ENCODE assay signal across 8 cellular contexts in genomic region chr15:70854669-70854976, GRCh38. TPM values are rescaled to one million over a fixed set of nuclear protein-coding genes. Genes with fewer than 3 reads are reported as not detected.
DNase-seq lines count a peak whose midpoint lies in the region; ATAC-seq lines count a peak whose summit lies in the region.

No MANE protein-coding gene starts in this region.

- no peaks in the 10 kb centered on the region for H3K36me3 Mint-ChIP-seq in activated CD8-positive, alpha-beta memory T cell treated with anti-CD3 and anti-CD28 coated beads, Interleukin-2, amount 10 ng/mL, durations not matched to agents 7 days and 5 days

- H3K27ac ChIP-seq in adipose tissue (ENCODE audit: low read depth, low read length) (peak overlapping the region; percentile 24), iPS-18a (ENCODE audit: low read length) (no peak overlapping the region)

- no peaks in the 10 kb centered on the region for H3K9me3 Mint-ChIP-seq in activated CD8-positive, alpha-beta memory T cell treated with anti-CD3 and anti-CD28 coated beads, Interleukin-2, amount 10 ng/mL, durations not matched to agents 7 days and 5 days (ENCODE audit: low read depth)
- no peaks in the 10 kb centered on the region for H3K9me3 Mint-ChIP-seq in stimulated activated naive CD8-positive, alpha-beta T cell treated with anti-CD3 and anti-CD28 coated beads, Interleukin-15, amount 100 ng/mL, for 72 hours

- H3K4me3 ChIP-seq in iPS-18a (ENCODE audit: low read length) = peak overlapping the region; percentile 76

- H3K27me3 ChIP-seq in iPS-18a (ENCODE audit: control insufficient read depth, insufficient read depth, low read length) = peaks cover 6% of the 10 kb centered on the region

- ATAC-seq in activated CD8-positive, alpha-beta memory T cell treated with anti-CD3 and anti-CD28 coated beads, Interleukin-2, amount 10 ng/mL, durations not matched to agents 7 days and 5 days = no peak
- peak; percentile 39 for ATAC-seq in stimulated activated naive CD8-positive, alpha-beta T cell treated with anti-CD3 and anti-CD28 coated beads, Interleukin-15, amount 100 ng/mL, for 72 hours
- ATAC-seq in GM18511 (IDR thresholded peaks at IDR 0.05; ENCODE audit: unreplicated experiment) = no peak

- peaks cover 10% of the 10 kb centered on the region for H3K4me1 ChIP-seq in iPS-18a (ENCODE audit: control insufficient read depth, low read depth, low read length)

- peak overlapping the region; percentile 50 for H3K9ac ChIP-seq in iPS-18a (ENCODE audit: low read length)

- CTCF ChIA-PET in activated CD8-positive, alpha-beta memory T cell treated with anti-CD3 and anti-CD28 coated beads, Interleukin-2, amount 10 ng/mL, durations not matched to agents 7 days and 5 days (lab: Charles Lee) = no interaction called here

- H3K4me1 Mint-ChIP-seq in activated CD8-positive, alpha-beta memory T cell treated with anti-CD3 and anti-CD28 coated beads, Interleukin-2, amount 10 ng/mL, durations not matched to agents 7 days and 5 days = peaks cover 8% of the 10 kb centered on the region
- peaks cover 6% of the 10 kb centered on the region for H3K4me1 Mint-ChIP-seq in stimulated activated naive CD8-positive, alpha-beta T cell treated with anti-CD3 and anti-CD28 coated beads, Interleukin-15, amount 100 ng/mL, for 72 hours

- no peak overlapping the region for H3K27ac Mint-ChIP-seq in activated CD8-positive, alpha-beta memory T cell treated with anti-CD3 and anti-CD28 coated beads, Interleukin-2, amount 10 ng/mL, durations not matched to agents 7 days and 5 days
- peak overlapping the region; percentile 87 to 96 for H3K27ac Mint-ChIP-seq in stimulated activated naive CD8-positive, alpha-beta T cell treated with anti-CD3 and anti-CD28 coated beads, Interleukin-15, amount 100 ng/mL, for 72 hours

- H3K4me3 Mint-ChIP-seq in activated CD8-positive, alpha-beta memory T cell treated with anti-CD3 and anti-CD28 coated beads, Interleukin-2, amount 10 ng/mL, durations not matched to agents 7 days and 5 days = peak overlapping the region; percentile 41
- H3K4me3 Mint-ChIP-seq in stimulated activated naive CD8-positive, alpha-beta T cell treated with anti-CD3 and anti-CD28 coated beads, Interleukin-15, amount 100 ng/mL, for 72 hours = peak overlapping the region; percentile 87 to 93

- WGBS in adipose tissue, 3 donors = 39 to 52% (median 45%) methylated on average over 4 of the region's 4 CpGs

- DNase-seq in activated CD8-positive, alpha-beta memory T cell treated with anti-CD3 and anti-CD28 coated beads, Interleukin-2, amount 10 ng/mL, durations not matched to agents 7 days and 5 days = no peak
- DNase-seq in activated CD8-positive, alpha-beta memory T cell treated with anti-CD3 and anti-CD28 coated beads, Interleukin-2, amount 50 U/mL, for 48 hours = no peak
- DNase-seq in stimulated activated naive CD8-positive, alpha-beta T cell treated with anti-CD3 and anti-CD28 coated beads, Interleukin-15, amount 100 ng/mL, for 72 hours = no peak
- no peak for DNase-seq in NCI-H82 (lab: John Stamatoyannopoulos, UW)
- DNase-seq in NCI-H187 (lab: John Stamatoyannopoulos, UW) = no peak

- H3K27me3 Mint-ChIP-seq in activated CD8-positive, alpha-beta memory T cell treated with anti-CD3 and anti-CD28 coated beads, Interleukin-2, amount 10 ng/mL, durations not matched to agents 7 days and 5 days = peaks cover 64% of the 10 kb centered on the region
- peaks cover 82% of the 10 kb centered on the region for H3K27me3 Mint-ChIP-seq in stimulated activated naive CD8-positive, alpha-beta T cell treated with anti-CD3 and anti-CD28 coated beads, Interleukin-15, amount 100 ng/mL, for 72 hours

- no peaks in the 10 kb centered on the region for H3K9me3 ChIP-seq in iPS-18a (ENCODE audit: control insufficient read depth, low read depth, low read length)

- H3K36me3 ChIP-seq in iPS-18a (ENCODE audit: control insufficient read depth, low read depth, low read length) = peaks cover 4% of the 10 kb centered on the region

RNA-seq across cellular contexts. Expression of gene LARP6, which starts 0.7 kb away (rescaled TPM):
- total RNA-seq in activated CD8-positive, alpha-beta memory T cell treated with anti-CD3 and anti-CD28 coated beads, Interleukin-2, amount 10 ng/mL, durations not matched to agents 7 days and 5 days = not detected
- polyA plus RNA-seq in adipose tissue = 100 to 1,000 TPM in 1 of 3 donors, 10 to 100 TPM in 1, 1 to 10 TPM in 1; 6.6 to 116 (median 67.3) TPM

RNA-seq across cellular contexts. Expression of gene THAP10, which starts 37.6 kb away (rescaled TPM):
- under 1 TPM; 0.20 to 0.47 TPM for total RNA-seq in activated CD8-positive, alpha-beta memory T cell treated with anti-CD3 and anti-CD28 coated beads, Interleukin-2, amount 10 ng/mL, durations not matched to agents 7 days and 5 days
- polyA plus RNA-seq in adipose tissue = 1 to 10 TPM in 2 of 3 donors, under 1 TPM in 1; 0.74 to 1.5 (median 1.1) TPM

RNA-seq across cellular contexts. Expression of gene LRRC49, which starts 38.0 kb away (rescaled TPM):
- total RNA-seq in activated CD8-positive, alpha-beta memory T cell treated with anti-CD3 and anti-CD28 coated beads, Interleukin-2, amount 10 ng/mL, durations not matched to agents 7 days and 5 days = under 1 TPM in 1 of 2 experiments, not detected in 1; 0.66 TPM
- 1 to 10 TPM in 2 of 3 donors, under 1 TPM in 1; 0.90 to 6.9 (median 2.1) TPM for polyA plus RNA-seq in adipose tissue
